25 cellular contexts compared by ENCODE assay signal in the genomic region with DNA sequence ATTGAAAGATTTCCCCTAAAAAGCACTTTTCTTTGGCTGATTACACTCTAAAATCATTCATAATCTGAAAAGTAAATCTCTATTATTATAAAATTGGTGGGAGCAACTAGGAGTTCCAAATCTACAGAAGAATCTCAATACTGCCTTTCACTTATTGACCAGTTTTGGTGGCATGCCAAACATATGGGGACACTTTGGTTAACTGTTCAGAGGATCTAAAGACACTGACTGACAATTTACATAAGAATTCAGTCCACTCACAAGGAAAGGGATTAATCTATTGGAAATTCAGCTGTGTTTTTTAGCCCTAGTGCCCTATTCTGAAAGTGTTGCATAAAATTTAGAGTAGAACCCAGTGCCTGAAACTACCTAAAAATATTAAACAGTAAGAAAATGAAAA.
"Had no signal": no experiment of that assay in that cellular context is flagged by ENCODE, and none has a peak within 500 bp of the region (broad histone marks: within the 10 kb centered on the region; RNA-seq: fewer than 3 reads in every experiment).

No MANE protein-coding gene starts in this region.

- H3K27me3 ChIP-seq: brain microvascular endothelial cell, cardiac muscle cell, MG63, SJCRH30 had no signal

- ATAC-seq: activated CD8-positive, alpha-beta T cell treated with anti-CD3 and anti-CD28 coated beads, Interleukin-2, amount 10 ng/mL, durations not matched to agents 7 days and 5 days; T-helper 17 cell; WTC11 had no signal

- H3K4me1 ChIP-seq: SJCRH30 had no signal

- H3K27ac ChIP-seq: cardiac muscle cell, SJCRH30 had no signal

- H3K36me3 ChIP-seq: brain microvascular endothelial cell, cardiac muscle cell, MG63, SJCRH30 had no signal

- H3K9me3 ChIP-seq: MG63, SJCRH30 had no signal

- DNase-seq: activated CD4-positive, alpha-beta T cell treated with anti-CD3 and anti-CD28 coated beads for 48 hours; activated CD4-positive, alpha-beta T cell treated with anti-CD3 and anti-CD28 coated beads, Interleukin-2, amount 50 U/mL, for 4 hours; activated CD4-positive, CD25-positive, alpha-beta regulatory T cell treated with anti-CD3 and anti-CD28 coated beads, Interleukin-2, amount 50 U/mL, for 72 hours; activated CD8-positive, alpha-beta memory T cell treated with anti-CD3 and anti-CD28 coated beads, Interleukin-2, amount 50 U/mL, for 48 hours; activated CD8-positive, alpha-beta T cell treated with anti-CD3 and anti-CD28 coated beads, Interleukin-2, amount 10 ng/mL, durations not matched to agents 7 days and 5 days; activated effector memory CD4-positive, alpha-beta T cell treated with Interleukin-2 at 50 U/mL for 16 hours; activated naive CD4-positive, alpha-beta T cell; activated T-cell treated with anti-CD3 and anti-CD28 coated beads, Interleukin-2, amount 50 U/mL, for 1 hour; amniotic stem cell; brain microvascular endothelial cell; KG1; MG63; MV-4-11; NCI-H1092 treated with DMSO at 0.1 percent for 48 hours; NCI-H1417 treated with DMSO at 0.1 percent for 48 hours; NCI-H187; NCI-H2081; NCI-H510A treated with DMSO at 0.1 percent for 48 hours; Right ventricle myocardium superior; RPMI8226; SJCRH30; T-helper 17 cell; T-helper 9 cell had no signal

- H3K4me3 ChIP-seq: cardiac muscle cell, MG63, SJCRH30 had no signal
